8 cellular contexts compared by ENCODE assay signal in the genomic region with DNA sequence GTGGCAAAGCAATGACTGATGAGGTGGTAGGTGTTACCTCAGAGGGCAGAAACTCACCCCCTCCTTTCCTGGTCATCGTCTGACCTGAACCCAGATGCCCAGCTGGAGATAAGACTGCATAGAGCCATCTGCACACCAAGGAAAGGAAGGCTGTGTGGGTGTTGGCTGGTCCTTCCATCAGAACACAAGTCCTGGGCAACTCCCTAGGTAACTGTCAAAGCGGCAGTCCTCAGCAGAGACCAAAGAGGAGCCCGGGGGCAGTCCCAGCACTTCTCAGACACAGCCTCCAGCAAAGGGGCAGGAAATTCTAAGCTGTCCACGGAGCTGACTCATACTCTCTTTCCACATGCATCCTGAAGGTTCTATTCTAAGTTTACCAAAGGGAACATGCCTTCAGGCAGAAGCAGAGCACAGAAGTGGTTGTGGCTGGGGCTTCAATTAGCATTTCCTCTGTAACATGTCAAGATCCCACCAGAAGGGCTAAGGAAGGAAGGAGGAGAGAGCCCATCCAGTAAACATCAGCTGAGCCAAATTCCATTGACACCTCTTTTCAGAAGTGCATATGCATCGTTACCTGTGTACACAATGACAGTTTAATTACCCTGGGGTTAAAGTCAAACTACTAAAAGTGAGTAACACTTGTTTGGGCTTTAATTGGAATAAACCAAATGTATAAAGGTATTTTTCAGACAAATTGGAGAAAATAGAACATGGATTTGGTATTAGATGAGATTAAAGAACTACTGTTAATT. TPM values are rescaled to one million over a fixed set of nuclear protein-coding genes. Genes with fewer than 3 reads are reported as not detected.
A peak's percentile ranks its signal among the peaks of the same experiment; 100 is the strongest.
DNase-seq lines count a peak whose midpoint lies in the region; ATAC-seq and TF ChIP-seq lines count a peak whose summit lies in the region.

No MANE protein-coding gene starts in this region.

- DNase-seq in COLO668 (lab: John Stamatoyannopoulos, UW; ENCODE audit: unreplicated experiment) (peak; percentile 20), amniotic stem cell (lab: John Stamatoyannopoulos, UW) (peak; percentile 69), lower lobe of right lung (no peak), NCI-H1694 treated with DMSO at 0.1 percent for 48 hours (lab: John Stamatoyannopoulos, UW) (no peak), NCI-H146 (lab: John Stamatoyannopoulos, UW) (no peak)

- ATAC-seq in lower lobe of right lung (peak; percentile 64 to 66), GM21390 (IDR thresholded peaks at IDR 0.05; ENCODE audit: unreplicated experiment) (no peak), GM21576 (IDR thresholded peaks at IDR 0.05; ENCODE audit: unreplicated experiment) (no peak)

- intact Hi-C loops in lower lobe of right lung (cut with DNase I), result no loop called here

- H3K4me3 ChIP-seq in HUES48 (ENCODE audit: low read depth, low read length) (no peak overlapping the region), lower lobe of right lung (no peak overlapping the region)

- no peak for TF ChIP-seq CTCF in lower lobe of right lung (IDR thresholded peaks at IDR 0.05)

- no peaks in the 10 kb centered on the region; the same call in 1 of the 2 replicates for H3K36me3 ChIP-seq in HUES48 (ENCODE audit: control insufficient read depth, insufficient read depth, low read length)
- no peaks in the 10 kb centered on the region for H3K36me3 ChIP-seq in lower lobe of right lung

- H3K27me3 ChIP-seq in HUES48 (ENCODE audit: control insufficient read depth, insufficient read depth, low read length) (no peaks in the 10 kb centered on the region), lower lobe of right lung (ENCODE audit: low read depth) (no peaks in the 10 kb centered on the region)

- H3K9me3 ChIP-seq in HUES48 (ENCODE audit: control insufficient read depth, insufficient read depth, low read length), result no peaks in the 10 kb centered on the region
- no peaks in the 10 kb centered on the region for H3K9me3 ChIP-seq in lower lobe of right lung

- H3K27ac ChIP-seq in HUES48 (ENCODE audit: low read depth, low read length), result peak overlapping the region; percentile 32
- H3K27ac ChIP-seq in lower lobe of right lung, result no peak overlapping the region

- peaks cover 22% of the 10 kb centered on the region for H3K4me1 ChIP-seq in HUES48 (ENCODE audit: control insufficient read depth, insufficient read depth, low read length)
- H3K4me1 ChIP-seq in lower lobe of right lung, result peaks cover 77% of the 10 kb centered on the region

- no peak overlapping the region for H3K9ac ChIP-seq in HUES48 (ENCODE audit: low read depth, low read length)

RNA-seq across cellular contexts. Expression of gene SPRED2, which starts 54.7 kb away (rescaled TPM):
- 43.9 TPM for total RNA-seq in lower lobe of right lung

Comparison
In these comparisons a context has a peak if more than half of its experiments do, and no peak if none do; other contexts are left out.
1. DNase-seq: peak in COLO668 (single experiment) and amniotic stem cell (single experiment); none in lower lobe of right lung (single experiment), NCI-H1694 treated with DMSO at 0.1 percent for 48 hours (single experiment) and NCI-H146 (single experiment).
2. ATAC-seq: peak in lower lobe of right lung (2 of 2); none in GM21390 (single experiment) and GM21576 (single experiment).